ENCODE assay signal across 19 cellular contexts in genomic region chr6:45467853-45468252, GRCh38.
"Had no signal": no experiment of that assay in that cellular context is flagged by ENCODE, and none has a peak within 500 bp of the region (broad histone marks: within the 10 kb centered on the region; RNA-seq: fewer than 3 reads in every experiment).

No MANE protein-coding gene starts in this region.

- H3K4me3 ChIP-seq: left ventricle myocardium inferior, mucosa of descending colon, tibial nerve, uterus had no signal

- H3K9me3 ChIP-seq: left ventricle myocardium inferior, mucosa of descending colon, tibial nerve, uterus had no signal

- ATAC-seq: foreskin keratinocyte; mucosa of descending colon; naive thymus-derived CD4-positive, alpha-beta T cell had no signal

- H3K9me3 Mint-ChIP-seq: activated T-cell treated with anti-CD3 and anti-CD28 coated beads, Interleukin-2, amount 50 U/mL, for 4 hours; naive thymus-derived CD4-positive, alpha-beta T cell had no signal

- H2AFZ ChIP-seq: parathyroid adenoma had no signal

- H3K27me3 ChIP-seq: brain microvascular endothelial cell, foreskin keratinocyte, tibial nerve, uterus had no signal

- H3K79me2 ChIP-seq: parathyroid adenoma had no signal

- H3K27me3 Mint-ChIP-seq: naive thymus-derived CD4-positive, alpha-beta T cell had no signal

- H3K4me3 Mint-ChIP-seq: activated T-cell treated with anti-CD3 and anti-CD28 coated beads, Interleukin-2, amount 50 U/mL, for 4 hours; naive thymus-derived CD4-positive, alpha-beta T cell had no signal

- H3K27ac ChIP-seq: brain microvascular endothelial cell, foreskin keratinocyte, left ventricle myocardium inferior, parathyroid adenoma, tibial nerve, uterus had no signal

- H3K36me3 ChIP-seq: left ventricle myocardium inferior, tibial nerve, uterus had no signal

- H3K4me1 ChIP-seq: foreskin keratinocyte, left ventricle myocardium inferior, parathyroid adenoma, uterus had no signal

- DNase-seq: activated gamma-delta T cell treated with Interleukin-2 at 50 U/mL for 16 hours; activated T-cell treated with anti-CD3 and anti-CD28 coated beads, Interleukin-2, amount 50 U/mL, for 4 hours; anterior cingulate cortex; brain microvascular endothelial cell; cortex of kidney; effector CD4-positive, alpha-beta T cell; foreskin keratinocyte; glutamatergic neuron; hypothalamus; kidney; left ventricle myocardium inferior; mucosa of descending colon; naive thymus-derived CD4-positive, alpha-beta T cell; stimulated activated CD4-positive, alpha-beta T cell treated with anti-CD3 and anti-CD28 coated beads, Interleukin-12 subunit alpha, Interleukin-12 subunit beta, amount 100 ng/mL, for 4 hours; stimulated activated CD4-positive, alpha-beta T cell treated with anti-CD3 and anti-CD28 coated beads, Interleukin-2, amount 100 ng/mL, for 24 hours; substantia nigra; uterus had no signal

- H3K9ac ChIP-seq: parathyroid adenoma had no signal

- H3K27ac Mint-ChIP-seq: naive thymus-derived CD4-positive, alpha-beta T cell had no signal
